Comparison of ENCODE assay signal across 16 cellular contexts in the genomic region with DNA sequence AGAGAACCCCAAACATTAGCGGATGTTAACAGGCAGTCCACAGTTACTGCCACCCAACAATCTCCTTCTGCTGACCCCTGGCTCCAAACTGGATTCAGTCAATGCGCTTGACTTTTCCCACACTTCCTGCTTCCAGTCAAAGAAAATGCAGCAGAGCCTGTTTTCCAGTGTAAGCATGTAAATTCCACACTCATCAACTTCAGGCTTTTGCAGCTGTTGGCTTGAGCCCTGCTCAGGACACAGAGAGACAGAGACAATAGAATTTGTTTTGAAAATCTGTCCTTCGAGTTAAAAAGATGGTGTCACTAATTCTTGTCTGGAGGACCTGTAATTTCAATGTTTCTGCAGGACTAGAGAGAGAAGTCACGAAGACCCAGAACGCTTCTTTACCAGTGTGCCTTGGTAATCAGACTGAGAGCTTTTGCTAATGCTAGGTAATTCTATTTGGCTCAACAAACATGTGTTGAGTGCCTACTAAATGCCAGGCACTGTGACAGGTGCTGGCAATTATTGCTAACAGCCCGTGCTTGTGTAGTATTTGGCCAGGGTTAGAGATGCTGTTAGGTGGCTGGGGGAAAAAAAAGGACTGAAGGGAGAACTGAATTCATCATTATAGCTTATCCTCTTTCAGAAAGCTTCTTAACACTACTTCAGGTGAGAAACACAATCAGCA. TPM values are rescaled to one million over a fixed set of nuclear protein-coding genes. Genes with fewer than 3 reads are reported as not detected.
A peak's percentile ranks its signal among the peaks of the same experiment; 100 is the strongest.
DNase-seq lines count a peak whose midpoint lies in the region; ATAC-seq and TF ChIP-seq lines count a peak whose summit lies in the region.
"Had no signal": no experiment of that assay in that cellular context is flagged by ENCODE, and none has a peak within 500 bp of the region (broad histone marks: within the 10 kb centered on the region; RNA-seq: fewer than 3 reads in every experiment).

No MANE protein-coding gene starts in this region.

- peaks cover 34% of the 10 kb centered on the region for H3K27me3 Mint-ChIP-seq in nephron (ENCODE audit: low read depth)
- peaks cover 45% of the 10 kb centered on the region for H3K27me3 Mint-ChIP-seq in activated CD8-positive, alpha-beta memory T cell treated with anti-CD3 and anti-CD28 coated beads, Interleukin-2, amount 10 ng/mL, durations not matched to agents 7 days and 5 days

- H3K27ac ChIP-seq in caudate nucleus (ENCODE audit: low read depth, low read length): no peak overlapping the region

- no peaks in the 10 kb centered on the region for H3K36me3 Mint-ChIP-seq in nephron (ENCODE audit: low read depth)
- H3K36me3 Mint-ChIP-seq in activated CD8-positive, alpha-beta memory T cell treated with anti-CD3 and anti-CD28 coated beads, Interleukin-2, amount 10 ng/mL, durations not matched to agents 7 days and 5 days: no peaks in the 10 kb centered on the region

- H3K4me3 Mint-ChIP-seq in nephron: peak overlapping the region in 1 of 3 experiments; percentile 11
- H3K4me3 Mint-ChIP-seq in activated CD8-positive, alpha-beta memory T cell treated with anti-CD3 and anti-CD28 coated beads, Interleukin-2, amount 10 ng/mL, durations not matched to agents 7 days and 5 days: no peak overlapping the region
- H3K4me3 Mint-ChIP-seq: activated naive CD8-positive, alpha-beta T cell treated with anti-CD3 and anti-CD28 coated beads, Interleukin-2, amount 50 U/mL, for 24 hours; T-helper 1 cell treated with Interleukin-12 subunit alpha and Interleukin-12 subunit beta and Interleukin-4 antibody, amounts not matched to agents 30 μg/mL and 1 μg/mL, for 36 hours had no signal

- ATAC-seq in GM18498 (IDR thresholded peaks at IDR 0.05; ENCODE audit: unreplicated experiment): no peak
- ATAC-seq in activated CD8-positive, alpha-beta memory T cell treated with anti-CD3 and anti-CD28 coated beads, Interleukin-2, amount 10 ng/mL, durations not matched to agents 7 days and 5 days: no peak
- ATAC-seq: activated naive CD8-positive, alpha-beta T cell treated with anti-CD3 and anti-CD28 coated beads, Interleukin-2, amount 50 U/mL, for 24 hours had no signal

- H3K9me3 Mint-ChIP-seq in nephron: no peaks in the 10 kb centered on the region
- no peaks in the 10 kb centered on the region for H3K9me3 Mint-ChIP-seq in activated CD8-positive, alpha-beta memory T cell treated with anti-CD3 and anti-CD28 coated beads, Interleukin-2, amount 10 ng/mL, durations not matched to agents 7 days and 5 days (ENCODE audit: low read depth)
- H3K9me3 Mint-ChIP-seq: activated naive CD8-positive, alpha-beta T cell treated with anti-CD3 and anti-CD28 coated beads, Interleukin-2, amount 50 U/mL, for 24 hours; T-helper 1 cell treated with Interleukin-12 subunit alpha and Interleukin-12 subunit beta and Interleukin-4 antibody, amounts not matched to agents 30 μg/mL and 1 μg/mL, for 36 hours had no signal

- peak overlapping the region; percentile 56 to 83 (median 70) for H3K27ac Mint-ChIP-seq in nephron
- no peak overlapping the region for H3K27ac Mint-ChIP-seq in activated CD8-positive, alpha-beta memory T cell treated with anti-CD3 and anti-CD28 coated beads, Interleukin-2, amount 10 ng/mL, durations not matched to agents 7 days and 5 days
- H3K27ac Mint-ChIP-seq: activated naive CD8-positive, alpha-beta T cell treated with anti-CD3 and anti-CD28 coated beads, Interleukin-2, amount 50 U/mL, for 24 hours; T-helper 1 cell treated with Interleukin-12 subunit alpha and Interleukin-12 subunit beta and Interleukin-4 antibody, amounts not matched to agents 30 μg/mL and 1 μg/mL, for 36 hours had no signal

- DNase-seq in DMS79 treated with DMSO at 0.1 percent for 48 hours (lab: John Stamatoyannopoulos, UW) (peak; percentile 95), NCI-H1105 treated with DMSO at 0.1 percent for 48 hours (lab: John Stamatoyannopoulos, UW) (peak; percentile 52), SHP77 (lab: John Stamatoyannopoulos, UW) (peak; percentile 71 to 74), caudate nucleus (lab: John Stamatoyannopoulos, UW) (no peak)
- no peak for DNase-seq in activated CD8-positive, alpha-beta memory T cell treated with anti-CD3 and anti-CD28 coated beads, Interleukin-2, amount 10 ng/mL, durations not matched to agents 7 days and 5 days
- DNase-seq: activated naive CD8-positive, alpha-beta T cell treated with anti-CD3 and anti-CD28 coated beads, Interleukin-2, amount 50 U/mL, for 24 hours; activated T-cell treated with anti-CD3 and anti-CD28 coated beads for 4 hours; DMS153; H7; NCI-H510A; posterior cingulate gyrus; substantia nigra had no signal

- CTCF ChIA-PET in activated CD8-positive, alpha-beta memory T cell treated with anti-CD3 and anti-CD28 coated beads, Interleukin-2, amount 10 ng/mL, durations not matched to agents 7 days and 5 days (lab: Charles Lee): interaction anchor here (1.0 to 1.6 kb wide), 3 partner anchors 9 to 146 kb away, joined by 3 to 6 read pairs (median 3); no protein-coding TSS in a partner anchor

- peaks cover 54% of the 10 kb centered on the region for H3K4me1 Mint-ChIP-seq in nephron
- H3K4me1 Mint-ChIP-seq in activated CD8-positive, alpha-beta memory T cell treated with anti-CD3 and anti-CD28 coated beads, Interleukin-2, amount 10 ng/mL, durations not matched to agents 7 days and 5 days: peaks cover 2% of the 10 kb centered on the region
- H3K4me1 Mint-ChIP-seq: activated naive CD8-positive, alpha-beta T cell treated with anti-CD3 and anti-CD28 coated beads, Interleukin-2, amount 50 U/mL, for 24 hours had no signal

- no peak for TF ChIP-seq CTCF in nephron (IDR thresholded peaks at IDR 0.05; ENCODE audit: unreplicated experiment in 3 of 3)

RNA-seq across cellular contexts. Expression of a gene that starts 32.5 kb away (rescaled TPM):
- not detected for total RNA-seq in activated CD8-positive, alpha-beta memory T cell treated with anti-CD3 and anti-CD28 coated beads, Interleukin-2, amount 10 ng/mL, durations not matched to agents 7 days and 5 days
- total RNA-seq: cerebellum had no signal

RNA-seq across cellular contexts. Expression of a gene that starts 46.6 kb away (rescaled TPM):
- total RNA-seq in activated CD8-positive, alpha-beta memory T cell treated with anti-CD3 and anti-CD28 coated beads, Interleukin-2, amount 10 ng/mL, durations not matched to agents 7 days and 5 days: 10 to 100 TPM; 17.2 to 17.5 TPM
- total RNA-seq: cerebellum had no signal

Comparison
In these comparisons a context has a peak if more than half of its experiments do, and no peak if none do; other contexts are left out.
1. DNase-seq: peak in DMS79 treated with DMSO at 0.1 percent for 48 hours (single experiment), NCI-H1105 treated with DMSO at 0.1 percent for 48 hours (single experiment) and SHP77 (2 of 2); none in caudate nucleus (0 of 61) and activated CD8-positive, alpha-beta memory T cell treated with anti-CD3 and anti-CD28 coated beads, Interleukin-2, amount 10 ng/mL, durations not matched to agents 7 days and 5 days (single experiment).